9 cellular contexts compared by ENCODE assay signal in the genomic region with DNA sequence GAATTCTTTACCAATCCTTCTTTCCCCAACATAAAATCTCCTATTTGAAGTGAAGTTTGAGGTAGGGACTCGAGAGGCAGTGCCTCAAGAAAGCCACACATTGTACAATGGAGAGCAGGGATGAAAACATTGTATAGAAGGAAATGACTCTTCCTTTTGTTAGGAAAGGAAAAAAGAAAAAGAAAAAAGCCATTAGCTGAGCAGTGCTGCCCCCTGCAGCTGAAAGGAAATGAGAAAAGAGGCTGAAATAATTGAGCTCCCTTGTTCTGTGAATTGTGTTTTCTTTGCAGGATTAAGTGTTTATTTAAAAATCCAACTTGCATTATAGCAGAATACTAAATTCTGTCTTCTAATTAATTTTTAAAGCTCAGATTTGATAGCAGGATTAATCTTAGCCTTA.
DNase-seq lines count a peak whose midpoint lies in the region; ATAC-seq and TF ChIP-seq lines count a peak whose summit lies in the region.
"Had no signal": no experiment of that assay in that cellular context is flagged by ENCODE, and none has a peak within 500 bp of the region (broad histone marks: within the 10 kb centered on the region; RNA-seq: fewer than 3 reads in every experiment).

No MANE protein-coding gene starts in this region.

- no peak overlapping the region for H3K18ac ChIP-seq in neuronal stem cell (ENCODE audit: low read length)

- no peak overlapping the region for H3K27ac Mint-ChIP-seq in chondrocyte (ENCODE audit: unreplicated experiment)
- H3K27ac Mint-ChIP-seq in osteocyte (ENCODE audit: unreplicated experiment), result no peak overlapping the region

- H3K4me2 ChIP-seq in neuronal stem cell (ENCODE audit: insufficient read depth, low read length, poor library complexity, severe bottlenecking), result no peak overlapping the region

- no peaks in the 10 kb centered on the region for H3K79me1 ChIP-seq in neuronal stem cell (ENCODE audit: low read depth, low read length)

- H3K9me3 ChIP-seq in spleen, result no peaks in the 10 kb centered on the region
- peaks cover 0 to 5% of the 10 kb centered on the region in 2 donors for H3K9me3 ChIP-seq in neuronal stem cell (replicated peaks in 1 of 2; ENCODE audit: control insufficient read depth in 2 of 2, insufficient read depth in 1 of 2, low read depth in 1 of 2, low read length in 2 of 2)

- H3K27ac ChIP-seq in spleen (no peak overlapping the region), neuronal stem cell (replicated peaks; ENCODE audit: low read length) (no peak overlapping the region)
- H3K27ac ChIP-seq: coronary artery had no signal

- no peak overlapping the region for H3K14ac ChIP-seq in neuronal stem cell (ENCODE audit: low read length)

- H3K27me3 ChIP-seq in spleen (replicated peaks in 1 of 7), result peaks cover 0 to 25% (median 0%) of the 10 kb centered on the region in 7 donors
- no peaks in the 10 kb centered on the region for H3K27me3 ChIP-seq in neuronal stem cell (ENCODE audit: control insufficient read depth in 3 of 3, insufficient read depth in 3 of 3, low read depth in 1 of 3, low read length in 3 of 3)

- H3K36me3 ChIP-seq in spleen (no peaks in the 10 kb centered on the region), neuronal stem cell (replicated peaks in 1 of 2; ENCODE audit: control insufficient read depth in 2 of 2, insufficient read depth in 2 of 2, low read length in 2 of 2) (no peaks in the 10 kb centered on the region)

- H3K36me3 Mint-ChIP-seq in chondrocyte (ENCODE audit: low read depth), result no peaks in the 10 kb centered on the region
- no peaks in the 10 kb centered on the region for H3K36me3 Mint-ChIP-seq in osteocyte (ENCODE audit: unreplicated experiment)

- DNase-seq in GM10248 (ENCODE audit: extremely low spot score) (peak; percentile 19), NCI-H2029 treated with DMSO at 0.1 percent for 48 hours (lab: John Stamatoyannopoulos, UW) (peak; percentile 2), chondrocyte (ENCODE audit: low spot score) (no peak), osteocyte (ENCODE audit: extremely low spot score, unreplicated experiment) (no peak), spleen (no peak), neuronal stem cell (ENCODE audit: low spot score) (no peak), iPS-NIHi7 (ENCODE audit: extremely low spot score) (no peak)

- no peak for ATAC-seq in GM21619 (IDR thresholded peaks at IDR 0.05; ENCODE audit: unreplicated experiment)

- no peak overlapping the region for H2AFZ ChIP-seq in neuronal stem cell (ENCODE audit: low read length)

- TF ChIP-seq POLR2A in spleen (IDR thresholded peaks at IDR 0.05), result no peak

- no peak overlapping the region for H3K23ac ChIP-seq in neuronal stem cell (ENCODE audit: low read depth, low read length, poor library complexity)

- H3K9me3 Mint-ChIP-seq in chondrocyte (ENCODE audit: low read depth) (no peaks in the 10 kb centered on the region), osteocyte (ENCODE audit: unreplicated experiment) (no peaks in the 10 kb centered on the region)

- H4K91ac ChIP-seq in neuronal stem cell (ENCODE audit: low read depth, low read length, poor library complexity), result no peak overlapping the region

- no peak overlapping the region for H2BK120ac ChIP-seq in neuronal stem cell (ENCODE audit: low read depth, low read length)

- H3K4me3 Mint-ChIP-seq in chondrocyte (ENCODE audit: unreplicated experiment) (no peak overlapping the region), osteocyte (ENCODE audit: unreplicated experiment) (no peak overlapping the region)

- H3K27me3 Mint-ChIP-seq in chondrocyte (ENCODE audit: low read depth) (no peaks in the 10 kb centered on the region), osteocyte (ENCODE audit: unreplicated experiment) (no peaks in the 10 kb centered on the region)

- CTCF ChIA-PET in GM10248 (lab: Yijun Ruan, JAX), result interaction anchor here (0.6 to 2.3 kb wide), 11 partner anchors 9 to 790 kb away, joined by 3 to 12 read pairs (median 4); no protein-coding TSS in a partner anchor

- H2BK5ac ChIP-seq in neuronal stem cell (ENCODE audit: low read length), result no peak overlapping the region

- WGBS in spleen, 5 donors, result 45 to 74% (median 62%) methylated on average over 1 of the region's 1 CpG
- no CpG with 5 or more reads among the region's 1 CpG for WGBS in neuronal stem cell (ENCODE audit: extremely low coverage in 2 of 2, insufficient read length in 2 of 2, insufficient replicate concordance in 1 of 2), 2 donors

- H3K9ac ChIP-seq in neuronal stem cell (ENCODE audit: low read depth, low read length, poor library complexity), result no peak overlapping the region

- H3K4me3 ChIP-seq in spleen, result no peak overlapping the region
- H3K4me3 ChIP-seq in neuronal stem cell (ENCODE audit: low read length in 2 of 2), result no peak overlapping the region
- H3K4me3 ChIP-seq: coronary artery had no signal

- no peak overlapping the region for H2AK5ac ChIP-seq in neuronal stem cell (ENCODE audit: low read depth, low read length)

- intact Hi-C loops in spleen (cut with DNase I; ENCODE audit: low total_unique reads), result loop anchor here (10.0 kb wide), 1 partner anchor 285 kb away; no protein-coding TSS in a partner anchor

- H3K4me1 ChIP-seq in spleen (no peaks in the 10 kb centered on the region), neuronal stem cell (ENCODE audit: control insufficient read depth in 2 of 2, insufficient read depth in 1 of 2, low read depth in 1 of 2, low read length in 2 of 2) (peaks cover 0 to 4% of the 10 kb centered on the region in 2 donors)

- no peak overlapping the region for H2BK12ac ChIP-seq in neuronal stem cell (ENCODE audit: low read length)

- H3K4ac ChIP-seq in neuronal stem cell (ENCODE audit: low read length), result no peak overlapping the region

- TF ChIP-seq CTCF in GM10248 (IDR thresholded peaks at IDR 0.05; ENCODE audit: control extremely low read depth, extremely low read depth, low read depth, missing control alignments), result peak; percentile 34
- TF ChIP-seq CTCF in chondrocyte (IDR thresholded peaks at IDR 0.05), result peak; percentile 87
- peak; percentile 77 for TF ChIP-seq CTCF in osteocyte (IDR thresholded peaks at IDR 0.05)
- peak in 4 of 11 experiments; percentile 8 to 46 (median 34) for TF ChIP-seq CTCF in spleen (IDR thresholded peaks at IDR 0.05 in 8 of 11, conservative IDR thresholded peaks at IDR 0.05 in 3 of 11)

- POLR2A ChIA-PET in GM10248 (lab: Yijun Ruan, JAX), result no interaction called here

- H2BK15ac ChIP-seq in neuronal stem cell (ENCODE audit: low read length), result no peak overlapping the region

- no peak overlapping the region for H4K8ac ChIP-seq in neuronal stem cell (ENCODE audit: low read depth, low read length)

- H3K4me1 Mint-ChIP-seq in chondrocyte (ENCODE audit: low read depth) (peaks cover 5% of the 10 kb centered on the region), osteocyte (ENCODE audit: unreplicated experiment) (peaks cover 5% of the 10 kb centered on the region)

Comparison
In these comparisons a context has a peak if more than half of its experiments do, and no peak if none do; other contexts are left out.
1. DNase-seq: peak in GM10248 (single experiment) and NCI-H2029 treated with DMSO at 0.1 percent for 48 hours (single experiment); none in chondrocyte (single experiment), osteocyte (single experiment), spleen (single experiment), neuronal stem cell (single experiment) and iPS-NIHi7 (single experiment).